In genomic region chr2:138507267-138507666, GRCh38 we compare ENCODE assay signal across 1 cellular context.
A peak's percentile ranks its signal among the peaks of the same experiment; 100 is the strongest.
TF ChIP-seq lines count a peak whose summit lies in the region.

No MANE protein-coding gene starts in this region.

TF ChIP-seq in HepG2, 621 proteins besides CTCF, POLR2A, EP300 and RAD21 (continued from another document):
- TF ChIP-seq, protein P1, sequence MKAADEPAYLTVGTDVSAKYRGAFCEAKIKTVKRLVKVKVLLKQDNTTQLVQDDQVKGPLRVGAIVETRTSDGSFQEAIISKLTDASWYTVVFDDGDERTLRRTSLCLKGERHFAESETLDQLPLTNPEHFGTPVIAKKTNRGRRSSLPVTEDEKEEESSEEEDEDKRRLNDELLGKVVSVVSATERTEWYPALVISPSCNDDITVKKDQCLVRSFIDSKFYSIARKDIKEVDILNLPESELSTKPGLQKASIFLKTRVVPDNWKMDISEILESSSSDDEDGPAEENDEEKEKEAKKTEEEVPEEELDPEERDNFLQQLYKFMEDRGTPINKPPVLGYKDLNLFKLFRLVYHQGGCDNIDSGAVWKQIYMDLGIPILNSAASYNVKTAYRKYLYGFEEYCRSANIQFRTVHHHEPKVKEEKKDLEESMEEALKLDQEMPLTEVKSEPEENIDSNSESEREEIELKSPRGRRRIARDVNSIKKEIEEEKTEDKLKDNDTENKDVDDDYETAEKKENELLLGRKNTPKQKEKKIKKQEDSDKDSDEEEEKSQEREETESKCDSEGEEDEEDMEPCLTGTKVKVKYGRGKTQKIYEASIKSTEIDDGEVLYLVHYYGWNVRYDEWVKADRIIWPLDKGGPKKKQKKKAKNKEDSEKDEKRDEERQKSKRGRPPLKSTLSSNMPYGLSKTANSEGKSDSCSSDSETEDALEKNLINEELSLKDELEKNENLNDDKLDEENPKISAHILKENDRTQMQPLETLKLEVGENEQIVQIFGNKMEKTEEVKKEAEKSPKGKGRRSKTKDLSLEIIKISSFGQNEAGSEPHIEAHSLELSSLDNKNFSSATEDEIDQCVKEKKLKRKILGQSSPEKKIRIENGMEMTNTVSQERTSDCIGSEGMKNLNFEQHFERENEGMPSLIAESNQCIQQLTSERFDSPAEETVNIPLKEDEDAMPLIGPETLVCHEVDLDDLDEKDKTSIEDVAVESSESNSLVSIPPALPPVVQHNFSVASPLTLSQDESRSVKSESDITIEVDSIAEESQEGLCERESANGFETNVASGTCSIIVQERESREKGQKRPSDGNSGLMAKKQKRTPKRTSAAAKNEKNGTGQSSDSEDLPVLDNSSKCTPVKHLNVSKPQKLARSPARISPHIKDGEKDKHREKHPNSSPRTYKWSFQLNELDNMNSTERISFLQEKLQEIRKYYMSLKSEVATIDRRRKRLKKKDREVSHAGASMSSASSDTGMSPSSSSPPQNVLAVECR (CRISPR knock-in tag; IDR thresholded peaks at IDR 0.05; ENCODE audit: borderline replicate concordance) = peak; percentile 27; the same call in 1 of the 2 replicates
- peak; percentile 35; the same call in 1 of the 2 replicates for TF ChIP-seq CHD4 (IDR thresholded peaks at IDR 0.05; ENCODE audit: borderline replicate concordance, low read length)
- peak; percentile 39; the same call in 1 of the 2 replicates for TF ChIP-seq PAXIP1 (CRISPR knock-in tag; conservative IDR thresholded peaks at IDR 0.05)
- peak; percentile 45 for TF ChIP-seq TBL1XR1 (IDR thresholded peaks at IDR 0.05; ENCODE audit: borderline replicate concordance, low read length, partially characterized antibody)
- TF ChIP-seq POGZ (CRISPR knock-in tag; IDR thresholded peaks at IDR 0.05) = peak; percentile 68; the same call in 1 of the 2 replicates
- TF ChIP-seq SOX6 (IDR thresholded peaks at IDR 0.05) = no peak
- peak; percentile 35; the same call in 1 of the 2 replicates for TF ChIP-seq SOX6 (CRISPR knock-in tag; IDR thresholded peaks at IDR 0.05)
- peak; percentile 26; the same call in 1 of the 2 replicates for TF ChIP-seq SAP130 (CRISPR knock-in tag; IDR thresholded peaks at IDR 0.05; ENCODE audit: low read depth)
